ENCODE assay signal across 17 cellular contexts in the genomic region with DNA sequence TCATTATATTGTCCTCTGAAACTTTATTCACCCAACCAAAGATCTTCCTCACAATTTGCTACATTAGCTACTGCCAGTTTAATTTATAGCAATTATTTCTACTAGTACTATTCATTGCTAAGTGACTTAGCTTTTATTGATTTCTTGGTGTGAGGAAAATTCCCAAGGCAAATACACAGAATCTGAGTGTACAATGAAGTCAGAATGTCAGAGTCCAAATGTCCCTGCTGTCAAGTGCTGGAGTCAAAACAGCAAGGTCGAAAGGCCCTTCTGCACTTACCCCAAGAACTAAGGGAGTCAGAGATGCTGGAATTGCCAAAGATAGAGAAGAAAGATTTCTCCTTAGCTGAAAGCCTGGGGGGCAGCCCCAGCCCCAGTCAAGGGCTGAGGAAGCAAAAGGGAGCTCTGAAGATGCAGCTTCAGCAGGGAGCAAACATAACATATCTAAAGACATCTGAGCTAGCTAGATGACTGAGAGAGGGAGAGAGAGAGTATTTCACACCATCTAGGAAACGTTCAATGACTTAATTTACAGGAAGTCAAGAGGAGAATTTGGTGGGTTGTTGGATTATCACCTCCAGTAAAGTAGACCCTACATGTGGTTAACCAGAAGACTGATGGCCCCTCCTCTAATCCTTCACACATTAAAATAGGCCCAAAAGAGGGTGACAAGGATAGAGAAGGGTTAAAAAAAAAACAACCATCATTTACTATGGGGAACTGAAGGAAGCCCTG. TPM values are rescaled to one million over a fixed set of nuclear protein-coding genes. Genes with fewer than 3 reads are reported as not detected.
A peak's percentile ranks its signal among the peaks of the same experiment; 100 is the strongest.
DNase-seq lines count a peak whose midpoint lies in the region; ATAC-seq and TF ChIP-seq lines count a peak whose summit lies in the region.
"Had no signal": no experiment of that assay in that cellular context is flagged by ENCODE, and none has a peak within 500 bp of the region (broad histone marks: within the 10 kb centered on the region; RNA-seq: fewer than 3 reads in every experiment).

No MANE protein-coding gene starts in this region.

- H3K4me3 Mint-ChIP-seq in T-helper 17 cell (no peak overlapping the region), Caco-2 (ENCODE audit: unreplicated experiment) (no peak overlapping the region)
- H3K4me3 Mint-ChIP-seq in activated naive CD8-positive, alpha-beta T cell treated with anti-CD3 and anti-CD28 coated beads, Interleukin-2, amount 10 ng/mL, durations not matched to agents 7 days and 5 days = peak overlapping the region; percentile 38
- H3K4me3 Mint-ChIP-seq: CD14-positive monocyte had no signal

- CTCF ChIA-PET in Caco-2 (lab: Charles Lee) = no interaction called here

- H3K9ac ChIP-seq in liver (ENCODE audit: low read depth in 1 of 2, low read length in 2 of 2) = no peak overlapping the region

- no peaks in the 10 kb centered on the region for H3K9me3 Mint-ChIP-seq in activated naive CD8-positive, alpha-beta T cell treated with anti-CD3 and anti-CD28 coated beads, Interleukin-2, amount 10 ng/mL, durations not matched to agents 7 days and 5 days
- H3K9me3 Mint-ChIP-seq in Caco-2 (ENCODE audit: unreplicated experiment) = no peaks in the 10 kb centered on the region

- H3K9me3 ChIP-seq in T-helper 17 cell (ENCODE audit: control insufficient read depth, low read length, poor library complexity, severe bottlenecking) = no peaks in the 10 kb centered on the region
- no peaks in the 10 kb centered on the region for H3K9me3 ChIP-seq in liver (ENCODE audit: control insufficient read depth in 4 of 4, low read length in 3 of 4)
- no peaks in the 10 kb centered on the region for H3K9me3 ChIP-seq in Caco-2
- H3K9me3 ChIP-seq: Peyer's patch, SJSA1 had no signal

- WGBS in liver = 40% methylated on average over 2 of the region's 2 CpGs

- H3K27ac Mint-ChIP-seq in T-helper 17 cell = peak overlapping the region; percentile 9
- H3K27ac Mint-ChIP-seq in activated naive CD8-positive, alpha-beta T cell treated with anti-CD3 and anti-CD28 coated beads, Interleukin-2, amount 10 ng/mL, durations not matched to agents 7 days and 5 days = peak overlapping the region; percentile 43
- no peak overlapping the region for H3K27ac Mint-ChIP-seq in Caco-2 (ENCODE audit: unreplicated experiment)
- H3K27ac Mint-ChIP-seq: CD14-positive monocyte had no signal

- no peak overlapping the region for H3K27ac ChIP-seq in liver (ENCODE audit: low read depth in 1 of 2, low read length in 2 of 2)
- H3K27ac ChIP-seq: Peyer's patch, SJSA1 had no signal

- H3K4me3 ChIP-seq in liver (ENCODE audit: low read depth in 1 of 3, low read length in 3 of 3) (no peak overlapping the region), Caco-2 (ENCODE audit: low read depth, low read length) (no peak overlapping the region)
- H3K4me3 ChIP-seq: Peyer's patch, SJSA1 had no signal

- H3K36me3 Mint-ChIP-seq in T-helper 17 cell (ENCODE audit: low read depth) (no peaks in the 10 kb centered on the region), Caco-2 (ENCODE audit: insufficient read depth, unreplicated experiment) (no peaks in the 10 kb centered on the region)
- no peaks in the 10 kb centered on the region for H3K36me3 Mint-ChIP-seq in activated naive CD8-positive, alpha-beta T cell treated with anti-CD3 and anti-CD28 coated beads, Interleukin-2, amount 10 ng/mL, durations not matched to agents 7 days and 5 days
- H3K36me3 Mint-ChIP-seq: CD14-positive monocyte had no signal

- H3K36me3 ChIP-seq in liver (ENCODE audit: control insufficient read depth in 4 of 4, insufficient read depth in 3 of 4, low read depth in 1 of 4, low read length in 3 of 4) = no peaks in the 10 kb centered on the region
- no peaks in the 10 kb centered on the region for H3K36me3 ChIP-seq in Caco-2 (ENCODE audit: control insufficient read depth, insufficient read depth, low read length)
- H3K36me3 ChIP-seq: Peyer's patch, SJSA1 had no signal

- POLR2A ChIA-PET in activated naive CD8-positive, alpha-beta T cell treated with anti-CD3 and anti-CD28 coated beads, Interleukin-2, amount 10 ng/mL, durations not matched to agents 7 days and 5 days (lab: Charles Lee) = no interaction called here
- POLR2A ChIA-PET in Caco-2 (lab: Charles Lee) = no interaction called here

- H3K4me1 ChIP-seq in liver (ENCODE audit: control insufficient read depth in 4 of 4, insufficient read depth in 4 of 4, low read length in 3 of 4) = no peaks in the 10 kb centered on the region
- no peaks in the 10 kb centered on the region for H3K4me1 ChIP-seq in Caco-2
- H3K4me1 ChIP-seq: Peyer's patch had no signal

- H3K4me1 Mint-ChIP-seq in T-helper 17 cell = peaks cover 4% of the 10 kb centered on the region
- peaks cover 18% of the 10 kb centered on the region for H3K4me1 Mint-ChIP-seq in activated naive CD8-positive, alpha-beta T cell treated with anti-CD3 and anti-CD28 coated beads, Interleukin-2, amount 10 ng/mL, durations not matched to agents 7 days and 5 days
- no peaks in the 10 kb centered on the region for H3K4me1 Mint-ChIP-seq in Caco-2 (ENCODE audit: low read depth, unreplicated experiment)
- H3K4me1 Mint-ChIP-seq: CD14-positive monocyte had no signal

- TF ChIP-seq RAD21 in liver (IDR thresholded peaks at IDR 0.05) = no peak

- BruUV-seq in Caco-2 (replicated peaks; lab: Mats Ljungman, UMichigan) = no TSS peak

- H3K27me3 Mint-ChIP-seq in T-helper 17 cell = no peaks in the 10 kb centered on the region
- no peaks in the 10 kb centered on the region for H3K27me3 Mint-ChIP-seq in activated naive CD8-positive, alpha-beta T cell treated with anti-CD3 and anti-CD28 coated beads, Interleukin-2, amount 10 ng/mL, durations not matched to agents 7 days and 5 days
- no peaks in the 10 kb centered on the region for H3K27me3 Mint-ChIP-seq in Caco-2 (ENCODE audit: insufficient read depth, unreplicated experiment)

- ATAC-seq in T-helper 17 cell (no peak), GM18498 (IDR thresholded peaks at IDR 0.05; ENCODE audit: unreplicated experiment) (no peak)
- peak; percentile 47 for ATAC-seq in activated naive CD8-positive, alpha-beta T cell treated with anti-CD3 and anti-CD28 coated beads, Interleukin-2, amount 10 ng/mL, durations not matched to agents 7 days and 5 days (ENCODE audit: low read depth)

- intact Hi-C loops in Caco-2 (cut with micrococcal nuclease; ENCODE audit: unreplicated experiment) = no loop called here

- DNase-seq in T-helper 17 cell (no peak), retina (peak; percentile 20), dermis blood vessel endothelial cell (no peak), Caco-2 (no peak)
- DNase-seq in activated naive CD8-positive, alpha-beta T cell treated with anti-CD3 and anti-CD28 coated beads, Interleukin-2, amount 10 ng/mL, durations not matched to agents 7 days and 5 days = no peak
- DNase-seq: ACHN; GF-D8; KG1; NCI-H1105 treated with DMSO at 0.1 percent for 48 hours; NCI-H1694 treated with DMSO at 0.1 percent for 48 hours; NCI-H748 treated with DMSO at 0.1 percent for 48 hours; NK-92 treated with Interleukin-12 subunit alpha and Interleukin-12 subunit beta, amount 100 ng/mL, for 24 hours; Peyer's patch had no signal

- H3K27me3 ChIP-seq in liver (ENCODE audit: control insufficient read depth in 4 of 4, insufficient read depth in 4 of 4, low read length in 3 of 4) = no peaks in the 10 kb centered on the region
- H3K27me3 ChIP-seq in Caco-2 (replicated peaks; ENCODE audit: control insufficient read depth, insufficient read depth, low read length) = no peaks in the 10 kb centered on the region
- H3K27me3 ChIP-seq: Peyer's patch, SJSA1 had no signal

- TF ChIP-seq CTCF in liver (IDR thresholded peaks at IDR 0.05; ENCODE audit: low read depth, low read length, missing input control) = no peak
- TF ChIP-seq CTCF in Caco-2 (IDR thresholded peaks at IDR 0.05; ENCODE audit: insufficient read depth in 1 of 2, low read depth in 1 of 2, low read length in 1 of 2, severe bottlenecking in 1 of 2, unreplicated experiment in 1 of 2) = no peak

TF ChIP-seq in liver, 16 proteins besides CTCF, POLR2A, EP300 and RAD21:
- TF ChIP-seq FOXA1 (IDR thresholded peaks at IDR 0.05) = no peak
- TF ChIP-seq, protein P1, sequence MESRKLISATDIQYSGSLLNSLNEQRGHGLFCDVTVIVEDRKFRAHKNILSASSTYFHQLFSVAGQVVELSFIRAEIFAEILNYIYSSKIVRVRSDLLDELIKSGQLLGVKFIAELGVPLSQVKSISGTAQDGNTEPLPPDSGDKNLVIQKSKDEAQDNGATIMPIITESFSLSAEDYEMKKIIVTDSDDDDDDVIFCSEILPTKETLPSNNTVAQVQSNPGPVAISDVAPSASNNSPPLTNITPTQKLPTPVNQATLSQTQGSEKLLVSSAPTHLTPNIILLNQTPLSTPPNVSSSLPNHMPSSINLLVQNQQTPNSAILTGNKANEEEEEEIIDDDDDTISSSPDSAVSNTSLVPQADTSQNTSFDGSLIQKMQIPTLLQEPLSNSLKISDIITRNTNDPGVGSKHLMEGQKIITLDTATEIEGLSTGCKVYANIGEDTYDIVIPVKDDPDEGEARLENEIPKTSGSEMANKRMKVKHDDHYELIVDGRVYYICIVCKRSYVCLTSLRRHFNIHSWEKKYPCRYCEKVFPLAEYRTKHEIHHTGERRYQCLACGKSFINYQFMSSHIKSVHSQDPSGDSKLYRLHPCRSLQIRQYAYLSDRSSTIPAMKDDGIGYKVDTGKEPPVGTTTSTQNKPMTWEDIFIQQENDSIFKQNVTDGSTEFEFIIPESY (IDR thresholded peaks at IDR 0.05) = no peak
- TF ChIP-seq HNF4A (conservative IDR thresholded peaks at IDR 0.05) = peak; percentile 18 to 53
- TF ChIP-seq, protein P2, sequence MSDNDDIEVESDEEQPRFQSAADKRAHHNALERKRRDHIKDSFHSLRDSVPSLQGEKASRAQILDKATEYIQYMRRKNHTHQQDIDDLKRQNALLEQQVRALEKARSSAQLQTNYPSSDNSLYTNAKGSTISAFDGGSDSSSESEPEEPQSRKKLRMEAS (IDR thresholded peaks at IDR 0.05) = no peak

RNA-seq across cellular contexts. Expression of a gene that starts 36.6 kb away (rescaled TPM):
- total RNA-seq in T-helper 17 cell = 10 to 100 TPM; 25.2 to 34.2 TPM
- total RNA-seq in activated naive CD8-positive, alpha-beta T cell treated with anti-CD3 and anti-CD28 coated beads, Interleukin-2, amount 10 ng/mL, durations not matched to agents 7 days and 5 days = 10 to 100 TPM; 21.0 to 22.7 TPM
- 10 to 100 TPM in 1 of 2 donors, 1 to 10 TPM in 1; 5.2 to 10.3 TPM for total RNA-seq in liver
- polyA plus RNA-seq in liver = 1 to 10 TPM; 2.8 to 2.9 TPM
- total RNA-seq in dermis blood vessel endothelial cell = 34.9 and 36.9 TPM in 2 replicates
- 25.2 and 26.9 TPM in 2 replicates for total RNA-seq in Caco-2 (2022)
